ENCODE assay signal across 20 cellular contexts in genomic region chr7:130877676-130878305, GRCh38.
DNase-seq lines count a peak whose midpoint lies in the region; ATAC-seq and TF ChIP-seq lines count a peak whose summit lies in the region.
"Had no signal": no experiment of that assay in that cellular context is flagged by ENCODE, and none has a peak within 500 bp of the region (broad histone marks: within the 10 kb centered on the region; RNA-seq: fewer than 3 reads in every experiment).

No MANE protein-coding gene starts in this region.

- no peaks in the 10 kb centered on the region for H3K9me3 Mint-ChIP-seq in activated T-cell treated with anti-CD3 and anti-CD28 coated beads, Interleukin-2, amount 50 U/mL, for 24 hours
- no peaks in the 10 kb centered on the region for H3K9me3 Mint-ChIP-seq in activated T-helper 1 cell treated with anti-CD3 and anti-CD28 coated beads, Interleukin-12 subunit alpha, Interleukin-12 subunit beta, Interleukin-2, Interleukin-4 antibody, amounts not matched to agents 30 ng/mL and 10 ng/mL and 1 ng/mL, durations not matched to agents 14 hours and 24 hours and 36 hours
- H3K9me3 Mint-ChIP-seq: CD14-positive monocyte; dendritic cell treated with granulocyte-macrophage colony-stimulating factor and Interleukin-4, amounts not matched to agents 40 ng/mL and 50 ng/mL, for 4 days had no signal

- peak; percentile 18 for TF ChIP-seq POLR2A in GM15510 (IDR thresholded peaks at IDR 0.05; ENCODE audit: borderline replicate concordance, extremely low read depth, insufficient read length)

- H3K36me3 ChIP-seq in psoas muscle (ENCODE audit: insufficient read depth in 1 of 2, low read depth in 1 of 2) = peaks cover 13 to 100% of the 10 kb centered on the region in 2 donors
- H3K36me3 ChIP-seq: WERI-Rb-1 had no signal

- DNase-seq in activated T-cell treated with anti-CD3 and anti-CD28 coated beads, Interleukin-2, amount 50 U/mL, for 24 hours = no peak
- DNase-seq in activated T-cell treated with anti-CD3 and anti-CD28 coated beads for 4 hours = no peak
- DNase-seq in activated T-helper 1 cell treated with anti-CD3 and anti-CD28 coated beads, Interleukin-12 subunit alpha, Interleukin-12 subunit beta, Interleukin-2, Interleukin-4 antibody, amounts not matched to agents 30 ng/mL and 10 ng/mL and 1 ng/mL, durations not matched to agents 14 hours and 24 hours and 36 hours (ENCODE audit: low spot score) = no peak
- no peak for DNase-seq in psoas muscle
- DNase-seq in GM13976 (ENCODE audit: low spot score) = no peak
- no peak for DNase-seq in DMS 273 (lab: John Stamatoyannopoulos, UW; ENCODE audit: unreplicated experiment)
- DNase-seq: DMS53; foreskin keratinocyte; hypothalamus; lower lobe of right lung; NCI-H1436 treated with DMSO at 0.1 percent for 48 hours; right lobe of liver; stimulated activated naive CD4-positive, alpha-beta T cell treated with Interleukin-2 at 50 U/mL for 16 hours; WERI-Rb-1 had no signal

- ATAC-seq in psoas muscle (no peak), HG03521 (IDR thresholded peaks at IDR 0.05; ENCODE audit: unreplicated experiment) (no peak)
- ATAC-seq: foreskin keratinocyte, HepG2, lower lobe of right lung, right lobe of liver had no signal

- H3K27me3 Mint-ChIP-seq in activated T-cell treated with anti-CD3 and anti-CD28 coated beads, Interleukin-2, amount 50 U/mL, for 24 hours = no peaks in the 10 kb centered on the region
- H3K27me3 Mint-ChIP-seq in activated T-helper 1 cell treated with anti-CD3 and anti-CD28 coated beads, Interleukin-12 subunit alpha, Interleukin-12 subunit beta, Interleukin-2, Interleukin-4 antibody, amounts not matched to agents 30 ng/mL and 10 ng/mL and 1 ng/mL, durations not matched to agents 14 hours and 24 hours and 36 hours (ENCODE audit: insufficient read depth) = no peaks in the 10 kb centered on the region
- H3K27me3 Mint-ChIP-seq: dendritic cell treated with granulocyte-macrophage colony-stimulating factor and Interleukin-4, amounts not matched to agents 40 ng/mL and 50 ng/mL, for 4 days had no signal

- no peaks in the 10 kb centered on the region for H3K9me3 ChIP-seq in psoas muscle
- H3K9me3 ChIP-seq: HAP-1, lower lobe of right lung, right lobe of liver had no signal

- peaks cover 48% of the 10 kb centered on the region for H3K4me1 ChIP-seq in psoas muscle
- H3K4me1 ChIP-seq: foreskin keratinocyte, HAP-1 had no signal

- intact Hi-C loops in activated T-helper 1 cell treated with anti-CD3 and anti-CD28 coated beads, Interleukin-12 subunit alpha, Interleukin-12 subunit beta, Interleukin-2, Interleukin-4 antibody, amounts not matched to agents 30 ng/mL and 10 ng/mL and 1 ng/mL, durations not matched to agents 14 hours and 24 hours and 36 hours (cut with micrococcal nuclease) = no loop called here
- intact Hi-C loops in psoas muscle (cut with DNase I) = no loop called here

- TF ChIP-seq CTCF in psoas muscle (IDR thresholded peaks at IDR 0.05) (no peak), GM13976 (IDR thresholded peaks at IDR 0.05; ENCODE audit: borderline replicate concordance, control extremely low read depth, extremely low read depth, insufficient read depth, missing control alignments) (no peak)

- peaks cover 71% of the 10 kb centered on the region for H3K4me1 Mint-ChIP-seq in activated T-cell treated with anti-CD3 and anti-CD28 coated beads, Interleukin-2, amount 50 U/mL, for 24 hours (ENCODE audit: low read depth)
- peaks cover 32% of the 10 kb centered on the region for H3K4me1 Mint-ChIP-seq in activated T-helper 1 cell treated with anti-CD3 and anti-CD28 coated beads, Interleukin-12 subunit alpha, Interleukin-12 subunit beta, Interleukin-2, Interleukin-4 antibody, amounts not matched to agents 30 ng/mL and 10 ng/mL and 1 ng/mL, durations not matched to agents 14 hours and 24 hours and 36 hours (ENCODE audit: low read depth)
- H3K4me1 Mint-ChIP-seq: CD14-positive monocyte had no signal

- H3K27me3 ChIP-seq in psoas muscle (ENCODE audit: insufficient read depth in 3 of 3, low read length in 2 of 3) = no peaks in the 10 kb centered on the region
- H3K27me3 ChIP-seq: foreskin keratinocyte, right lobe of liver had no signal

- H3K4me3 Mint-ChIP-seq in activated T-cell treated with anti-CD3 and anti-CD28 coated beads, Interleukin-2, amount 50 U/mL, for 24 hours = no peak overlapping the region
- no peak overlapping the region for H3K4me3 Mint-ChIP-seq in activated T-helper 1 cell treated with anti-CD3 and anti-CD28 coated beads, Interleukin-12 subunit alpha, Interleukin-12 subunit beta, Interleukin-2, Interleukin-4 antibody, amounts not matched to agents 30 ng/mL and 10 ng/mL and 1 ng/mL, durations not matched to agents 14 hours and 24 hours and 36 hours
- H3K4me3 Mint-ChIP-seq: CD14-positive monocyte; dendritic cell treated with granulocyte-macrophage colony-stimulating factor and Interleukin-4, amounts not matched to agents 40 ng/mL and 50 ng/mL, for 4 days had no signal

- WGBS in psoas muscle, 3 donors = 88 to 96% (median 90%) methylated on average over 11 of the region's 11 CpGs

- in situ Hi-C loops in GM13976 (cut with MboI; ENCODE audit: low sequenced_read_pairs, unreplicated experiment) = no loop called here

- peak overlapping the region; percentile 72 for H3K27ac Mint-ChIP-seq in activated T-cell treated with anti-CD3 and anti-CD28 coated beads, Interleukin-2, amount 50 U/mL, for 24 hours
- peak overlapping the region; percentile 27 for H3K27ac Mint-ChIP-seq in activated T-helper 1 cell treated with anti-CD3 and anti-CD28 coated beads, Interleukin-12 subunit alpha, Interleukin-12 subunit beta, Interleukin-2, Interleukin-4 antibody, amounts not matched to agents 30 ng/mL and 10 ng/mL and 1 ng/mL, durations not matched to agents 14 hours and 24 hours and 36 hours
- H3K27ac Mint-ChIP-seq: CD14-positive monocyte; dendritic cell treated with granulocyte-macrophage colony-stimulating factor and Interleukin-4, amounts not matched to agents 40 ng/mL and 50 ng/mL, for 4 days had no signal

- H3K4me3 ChIP-seq in psoas muscle = no peak overlapping the region
- H3K4me3 ChIP-seq: HAP-1, lower lobe of right lung, right lobe of liver had no signal

- H3K27ac ChIP-seq in psoas muscle = peak overlapping the region; percentile 48
- H3K27ac ChIP-seq: foreskin keratinocyte, lower lobe of right lung, right lobe of liver, WERI-Rb-1 had no signal

- peaks cover 95% of the 10 kb centered on the region for H3K36me3 Mint-ChIP-seq in activated T-cell treated with anti-CD3 and anti-CD28 coated beads, Interleukin-2, amount 50 U/mL, for 24 hours (ENCODE audit: low read depth)
- peaks cover 60% of the 10 kb centered on the region for H3K36me3 Mint-ChIP-seq in activated T-helper 1 cell treated with anti-CD3 and anti-CD28 coated beads, Interleukin-12 subunit alpha, Interleukin-12 subunit beta, Interleukin-2, Interleukin-4 antibody, amounts not matched to agents 30 ng/mL and 10 ng/mL and 1 ng/mL, durations not matched to agents 14 hours and 24 hours and 36 hours (ENCODE audit: low read depth)
